In the genomic region with DNA sequence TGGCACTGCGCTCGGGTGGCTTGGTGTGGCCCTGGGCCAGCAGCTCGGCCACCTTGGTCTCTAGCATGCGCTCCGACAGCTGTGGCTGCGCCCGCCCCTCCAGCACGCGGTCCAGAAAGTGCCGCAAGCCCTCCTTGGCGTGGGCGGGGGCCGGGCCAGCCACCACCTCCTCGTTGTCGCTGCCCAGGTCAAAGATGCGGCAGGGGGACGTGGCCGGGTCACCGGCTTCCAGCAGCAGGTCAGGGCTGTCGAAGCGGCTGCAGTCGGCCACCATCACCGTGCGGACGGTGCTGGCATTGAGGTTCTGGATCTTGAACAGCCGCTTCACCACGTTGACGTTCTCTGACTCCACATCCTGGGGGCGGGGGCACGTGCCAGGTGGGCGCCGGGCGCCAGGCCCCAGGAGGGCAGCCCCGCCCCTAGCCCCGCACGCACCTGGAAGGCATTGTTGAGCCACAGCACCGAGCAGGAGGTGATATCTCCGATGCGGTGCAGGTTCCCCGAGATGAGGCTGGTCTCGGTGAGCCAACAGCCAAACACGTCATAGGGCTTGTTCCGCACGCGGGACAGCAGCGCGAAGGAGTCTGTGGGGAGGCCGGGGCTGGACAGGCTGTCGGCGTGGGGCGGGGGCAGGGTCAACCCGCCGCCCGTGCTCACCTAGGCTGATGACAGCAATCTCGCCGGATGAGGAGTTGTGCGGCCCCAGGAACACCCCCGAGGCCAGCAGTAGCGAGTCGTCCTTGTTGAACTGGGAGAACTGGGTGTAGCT, we compare ENCODE assay signal across 10 cellular contexts. TPM values are rescaled to one million over a fixed set of nuclear protein-coding genes. Genes with fewer than 3 reads are reported as not detected.
DNase-seq lines count a peak whose midpoint lies in the region; ATAC-seq and TF ChIP-seq lines count a peak whose summit lies in the region.
"Had no signal": no experiment of that assay in that cellular context is flagged by ENCODE, and none has a peak within 500 bp of the region (broad histone marks: within the 10 kb centered on the region; RNA-seq: fewer than 3 reads in every experiment).

No MANE protein-coding gene starts in this region.

- no peaks in the 10 kb centered on the region for H3K27me3 ChIP-seq in CD4-positive, alpha-beta memory T cell (ENCODE audit: insufficient read depth, low read length)
- H3K27me3 ChIP-seq in Loucy (ENCODE audit: insufficient read depth, low read length, poor library complexity, severe bottlenecking) = no peaks in the 10 kb centered on the region
- no peaks in the 10 kb centered on the region for H3K27me3 ChIP-seq in endodermal cell (ENCODE audit: control insufficient read depth, insufficient read depth, low read length, poor library complexity, severe bottlenecking)
- H3K27me3 ChIP-seq in psoas muscle (ENCODE audit: insufficient read depth in 3 of 3, low read length in 2 of 3) = no peaks in the 10 kb centered on the region
- no peaks in the 10 kb centered on the region for H3K27me3 ChIP-seq in transverse colon
- H3K27me3 ChIP-seq: foreskin keratinocyte had no signal

- ATAC-seq in psoas muscle = no peak
- ATAC-seq: foreskin keratinocyte had no signal

- no peak overlapping the region for H3K4me3 ChIP-seq in CD4-positive, alpha-beta memory T cell (ENCODE audit: low read length in 2 of 2)
- H3K4me3 ChIP-seq in Loucy (ENCODE audit: low read length, poor library complexity, severe bottlenecking) = peak overlapping the region; percentile 98
- H3K4me3 ChIP-seq in endodermal cell (ENCODE audit: low read length) = no peak overlapping the region
- H3K4me3 ChIP-seq in psoas muscle = peak overlapping the region; percentile 88
- H3K4me3 ChIP-seq in transverse colon = no peak overlapping the region

- no peak for TF ChIP-seq EP300 in transverse colon (IDR thresholded peaks at IDR 0.05; ENCODE audit: low read depth)

- H2AFZ ChIP-seq in Loucy (ENCODE audit: low read length) = no peak overlapping the region

- H3K9me3 ChIP-seq in CD4-positive, alpha-beta memory T cell (ENCODE audit: control insufficient read depth in 1 of 2, low read length in 2 of 2) = no peaks in the 10 kb centered on the region
- H3K9me3 ChIP-seq in Loucy (ENCODE audit: insufficient read depth, low read depth, low read length) (no peaks in the 10 kb centered on the region), endodermal cell (ENCODE audit: control insufficient read depth, low read length) (no peaks in the 10 kb centered on the region), psoas muscle (no peaks in the 10 kb centered on the region), transverse colon (no peaks in the 10 kb centered on the region)

- H4K20me1 ChIP-seq in Loucy (ENCODE audit: insufficient read depth, low read length, poor library complexity, severe bottlenecking) = peaks cover 29% of the 10 kb centered on the region

- peak overlapping the region in 1 of 7 donors; percentile 66 for H3K27ac Mint-ChIP-seq in CD4-positive, alpha-beta memory T cell
- no peak overlapping the region for H3K27ac Mint-ChIP-seq in endodermal cell

- no peaks in the 10 kb centered on the region for H3F3A ChIP-seq in Loucy (ENCODE audit: low read depth)

- H3K4me1 ChIP-seq in CD4-positive, alpha-beta memory T cell (ENCODE audit: insufficient read depth, low read length) = peaks cover 20% of the 10 kb centered on the region
- H3K4me1 ChIP-seq in Loucy (ENCODE audit: insufficient read depth, low read length, poor library complexity, severe bottlenecking) = peaks cover 12% of the 10 kb centered on the region
- H3K4me1 ChIP-seq in endodermal cell (ENCODE audit: control insufficient read depth, insufficient read depth, low read length) = no peaks in the 10 kb centered on the region
- peaks cover 30% of the 10 kb centered on the region for H3K4me1 ChIP-seq in psoas muscle
- H3K4me1 ChIP-seq in transverse colon = peaks cover 7 to 16% (median 13%) of the 10 kb centered on the region in 4 donors
- H3K4me1 ChIP-seq: foreskin keratinocyte had no signal

- peaks cover 3 to 22% (median 11%) of the 10 kb centered on the region in 4 donors for H3K4me1 Mint-ChIP-seq in CD4-positive, alpha-beta memory T cell
- no peaks in the 10 kb centered on the region for H3K4me1 Mint-ChIP-seq in endodermal cell

- no peaks in the 10 kb centered on the region for H3K27me3 Mint-ChIP-seq in CD4-positive, alpha-beta memory T cell
- H3K27me3 Mint-ChIP-seq in endodermal cell (ENCODE audit: insufficient read depth) = no peaks in the 10 kb centered on the region

- no peak for TF ChIP-seq POLR2A in transverse colon (IDR thresholded peaks at IDR 0.05)

- peaks cover 26% of the 10 kb centered on the region for H3K79me2 ChIP-seq in Loucy (ENCODE audit: insufficient read depth, low read length)

- H3K27ac ChIP-seq in CD4-positive, alpha-beta memory T cell (ENCODE audit: low read depth, low read length) = no peak overlapping the region
- no peak overlapping the region for H3K27ac ChIP-seq in endodermal cell (ENCODE audit: low read depth, low read length)
- peak overlapping the region; percentile 94 for H3K27ac ChIP-seq in psoas muscle
- no peak overlapping the region for H3K27ac ChIP-seq in transverse colon
- H3K27ac ChIP-seq: foreskin keratinocyte had no signal

- CTCF ChIA-PET in CD4-positive, alpha-beta memory T cell (lab: Charles Lee; ENCODE audit: partially characterized antibody) = no interaction called here

- no peak for TF ChIP-seq CTCF in Loucy (conservative IDR thresholded peaks at IDR 0.05; ENCODE audit: low read length)
- no peak for TF ChIP-seq CTCF in endodermal cell (conservative IDR thresholded peaks at IDR 0.05)
- no peak for TF ChIP-seq CTCF in psoas muscle (IDR thresholded peaks at IDR 0.05)
- no peak for TF ChIP-seq CTCF in transverse colon (IDR thresholded peaks at IDR 0.05)

- peaks cover 0 to 2% (median 0%) of the 10 kb centered on the region in 8 donors for H3K9me3 Mint-ChIP-seq in CD4-positive, alpha-beta memory T cell
- H3K9me3 Mint-ChIP-seq in endodermal cell = no peaks in the 10 kb centered on the region

- POLR2A ChIA-PET in CD4-positive, alpha-beta memory T cell (lab: Charles Lee; ENCODE audit: partially characterized antibody) = interaction anchor here (1.2 to 2.2 kb wide), 3 partner anchors 23 to 60 kb away, joined by 3 to 12 read pairs (median 4); a partner anchor contains a TSS

- peak overlapping the region in 6 of 8 donors; percentile 29 to 61 (median 45) for H3K4me3 Mint-ChIP-seq in CD4-positive, alpha-beta memory T cell
- H3K4me3 Mint-ChIP-seq in endodermal cell = peak overlapping the region; percentile 63

- 96% methylated on average over 46 to 60 of the region's 60 CpGs for WGBS in endodermal cell (ENCODE audit: insufficient coverage in 1 of 2, insufficient read length in 1 of 2), 2 experiments
- WGBS in psoas muscle, 3 donors = 89 to 90% (median 90%) methylated on average over 58 to 60 of the region's 60 CpGs
- WGBS in transverse colon (ENCODE audit: low coverage in 1 of 2), 2 donors = 93% methylated on average over 58 of the region's 60 CpGs; no CpG with 5 or more reads in 1 of the 2 donors

- intact Hi-C loops in CD4-positive, alpha-beta memory T cell (cut with micrococcal nuclease) = no loop called here
- intact Hi-C loops in psoas muscle (cut with DNase I) (loop anchor here in 1 of 2 donors (2.0 to 5.0 kb wide), 4 partner anchors 13 to 95 kb away; a partner anchor contains a TSS), transverse colon (cut with DNase I; ENCODE audit: low total_unique reads) (loop anchor here (10.0 kb wide), 1 partner anchor 77 kb away; a partner anchor contains a TSS)

- peaks cover 21% of the 10 kb centered on the region for H3K36me3 ChIP-seq in CD4-positive, alpha-beta memory T cell (ENCODE audit: insufficient read depth, low read length)
- peaks cover 24% of the 10 kb centered on the region; the same call in 1 of the 2 replicates for H3K36me3 ChIP-seq in Loucy (ENCODE audit: insufficient read depth, low read length)
- H3K36me3 ChIP-seq in endodermal cell (ENCODE audit: control insufficient read depth, insufficient read depth, low read length) = peaks cover 34% of the 10 kb centered on the region
- H3K36me3 ChIP-seq in psoas muscle (ENCODE audit: insufficient read depth in 1 of 2, low read depth in 1 of 2) = peaks cover 23 to 36% of the 10 kb centered on the region in 2 donors
- peaks cover 0 to 26% (median 14%) of the 10 kb centered on the region in 4 donors for H3K36me3 ChIP-seq in transverse colon

- H3K9ac ChIP-seq in Loucy (ENCODE audit: low read depth, low read length, poor library complexity, severe bottlenecking) = no peak overlapping the region
- no peak overlapping the region for H3K9ac ChIP-seq in endodermal cell (ENCODE audit: extremely low read depth, low read length, poor library complexity, severe bottlenecking)

- in situ Hi-C loops in transverse colon (cut with MboI; ENCODE audit: low pct_ligation_motif_present in 1 of 4, low pct_unique_long_range_greater_than_20kb in 1 of 4, low sequenced_read_pairs in 3 of 4) = no loop called here

- DNase-seq in CD4-positive, alpha-beta memory T cell = no peak
- DNase-seq in endodermal cell = peak; percentile 38
- peak in 1 of 2 donors; percentile 59 for DNase-seq in psoas muscle
- no peak for DNase-seq in mucosa of gallbladder (ENCODE audit: low spot score)
- no peak for DNase-seq in AG08396 (ENCODE audit: low spot score)
- no peak for DNase-seq in transverse colon
- DNase-seq: activated CD4-positive, alpha-beta T cell treated with anti-CD3 and anti-CD28 coated beads for 48 hours; foreskin keratinocyte had no signal

- H3K36me3 Mint-ChIP-seq in CD4-positive, alpha-beta memory T cell = peaks cover 14 to 19% of the 10 kb centered on the region in 2 donors
- peaks cover 30% of the 10 kb centered on the region for H3K36me3 Mint-ChIP-seq in endodermal cell (ENCODE audit: low read depth)

- no peaks in the 10 kb centered on the region for H3K9me2 ChIP-seq in Loucy (replicated peaks; ENCODE audit: low read depth, low read length)

- H3K4me2 ChIP-seq in Loucy (ENCODE audit: low read depth, low read length, poor library complexity, severe bottlenecking) = peak overlapping the region; percentile 94

RNA-seq across cellular contexts. Expression of a gene that starts 2.2 kb away (rescaled TPM):
- 100 to 1,000 TPM; 122 to 123 TPM for total RNA-seq in CD4-positive, alpha-beta memory T cell
- 100 to 1,000 TPM in 1 of 2 donors, 10 to 100 TPM in 1; 98.6 to 160 TPM for polyA plus RNA-seq in CD4-positive, alpha-beta memory T cell
- total RNA-seq in endodermal cell (10 to 100 TPM; 64.2 to 76.5 TPM), psoas muscle (100 to 1,000 TPM; 135 to 236 (median 171) TPM), mucosa of gallbladder (144 TPM), transverse colon (100 to 1,000 TPM; 294 to 820 (median 446) TPM)
- 50.4 TPM for polyA plus RNA-seq in endodermal cell (2013, experiment 1 of 2)
- 46.9 TPM for polyA plus RNA-seq in endodermal cell (2013, experiment 2 of 2)
- 100 to 1,000 TPM; 202 to 261 (median 213) TPM for polyA plus RNA-seq in psoas muscle

RNA-seq across cellular contexts. Expression of a gene that starts 2.7 kb away (rescaled TPM):
- 1 to 10 TPM; 2.2 TPM for total RNA-seq in CD4-positive, alpha-beta memory T cell
- polyA plus RNA-seq in CD4-positive, alpha-beta memory T cell = under 1 TPM in 1 of 2 donors, not detected in 1; 0.60 TPM
- 1 to 10 TPM; 1.2 to 1.6 TPM for total RNA-seq in endodermal cell
- polyA plus RNA-seq in endodermal cell (2013, experiment 1 of 2) = not detected
- not detected for polyA plus RNA-seq in endodermal cell (2013, experiment 2 of 2)
- total RNA-seq in psoas muscle = 1 to 10 TPM; 1.7 to 7.9 (median 5.9) TPM
- 1 to 10 TPM; 3.4 to 6.0 (median 4.5) TPM for polyA plus RNA-seq in psoas muscle
- 110 TPM for total RNA-seq in mucosa of gallbladder
- total RNA-seq in transverse colon = 1 to 10 TPM in 3 of 4 donors, not detected in 1; 4.3 to 7.9 (median 6.4) TPM
- total RNA-seq: RPMI7951 had no signal

RNA-seq across cellular contexts. Expression of a gene that starts 9.8 kb away (rescaled TPM):
- total RNA-seq in CD4-positive, alpha-beta memory T cell = 1 to 10 TPM in 1 of 2 experiments, under 1 TPM in 1; 0.72 to 1.4 TPM
- polyA plus RNA-seq in CD4-positive, alpha-beta memory T cell = not detected
- 1 to 10 TPM; 2.1 to 4.4 TPM for total RNA-seq in endodermal cell
- 0.85 TPM for polyA plus RNA-seq in endodermal cell (2013, experiment 1 of 2)
- polyA plus RNA-seq in endodermal cell (2013, experiment 2 of 2) = 0.41 TPM
- 1 to 10 TPM in 1 of 4 donors, under 1 TPM in 2, not detected in 1; 0.38 to 1.5 (median 0.48) TPM for total RNA-seq in psoas muscle
- polyA plus RNA-seq in psoas muscle = under 1 TPM; 0.06 to 0.17 (median 0.13) TPM
- total RNA-seq in mucosa of gallbladder = 10.0 TPM
- 10 to 100 TPM in 1 of 4 donors, 1 to 10 TPM in 3; 1.2 to 52.7 (median 5.5) TPM for total RNA-seq in transverse colon
- total RNA-seq: foreskin keratinocyte, RPMI7951 had no signal

RNA-seq across cellular contexts. Expression of a gene that starts 35.0 kb away (rescaled TPM):
- total RNA-seq in CD4-positive, alpha-beta memory T cell = 1 to 10 TPM; 4.8 to 5.1 TPM
- polyA plus RNA-seq in CD4-positive, alpha-beta memory T cell = 1 to 10 TPM; 1.7 to 3.8 TPM
- total RNA-seq in endodermal cell = 10 to 100 TPM; 13.8 to 22.1 TPM
- 2.4 TPM for polyA plus RNA-seq in endodermal cell (2013, experiment 1 of 2)
- 2.3 TPM for polyA plus RNA-seq in endodermal cell (2013, experiment 2 of 2)
- 100 to 1,000 TPM in 1 of 4 donors, 10 to 100 TPM in 3; 23.3 to 130 (median 74.3) TPM for total RNA-seq in psoas muscle
- polyA plus RNA-seq in psoas muscle = 10 to 100 TPM; 29.9 to 37.9 (median 37.8) TPM
- total RNA-seq in mucosa of gallbladder = 481 TPM
- 10 to 100 TPM in 3 of 4 donors, 1 to 10 TPM in 1; 6.8 to 59.1 (median 17.8) TPM for total RNA-seq in transverse colon
- total RNA-seq: foreskin keratinocyte had no signal
- polyA plus RNA-seq: foreskin keratinocyte had no signal

RNA-seq across cellular contexts. Expression of a gene that starts 40.5 kb away (rescaled TPM):
- under 1 TPM; 0.14 to 0.17 TPM for total RNA-seq in CD4-positive, alpha-beta memory T cell
- not detected for polyA plus RNA-seq in CD4-positive, alpha-beta memory T cell
- total RNA-seq in endodermal cell (1 to 10 TPM; 1.4 to 2.2 TPM), psoas muscle (under 1 TPM; 0.10 to 0.79 (median 0.38) TPM), mucosa of gallbladder (0.92 TPM), transverse colon (under 1 TPM in 2 of 4 donors, not detected in 2; 0.27 to 0.75 TPM)
- polyA plus RNA-seq in endodermal cell (2013, experiment 1 of 2) = 0.39 TPM
- polyA plus RNA-seq in endodermal cell (2013, experiment 2 of 2) = 0.29 TPM
- polyA plus RNA-seq in psoas muscle = under 1 TPM; 0.04 to 0.14 (median 0.06) TPM
- total RNA-seq: foreskin keratinocyte, RPMI7951 had no signal
- polyA plus RNA-seq: foreskin keratinocyte had no signal

Comparison
In these comparisons a context has a peak if more than half of its experiments do, and no peak if none do; other contexts are left out.
1. H3K4me3 ChIP-seq: peak in Loucy (single experiment) and psoas muscle (single experiment); none in CD4-positive, alpha-beta memory T cell (0 of 2), endodermal cell (single experiment) and transverse colon (0 of 4).
2. RNA of a gene that starts 2.7 kb away (total RNA-seq): 110 TPM in mucosa of gallbladder (single experiment); 1.7 to 7.9 TPM in psoas muscle, 4.3 to 7.9 TPM in transverse colon, 2.2 TPM in CD4-positive, alpha-beta memory T cell and 1.2 to 1.6 TPM in endodermal cell; every median in the first group is over 10 times any median in the second.